Comparison of ENCODE assay signal across 15 cellular contexts in the genomic region with DNA sequence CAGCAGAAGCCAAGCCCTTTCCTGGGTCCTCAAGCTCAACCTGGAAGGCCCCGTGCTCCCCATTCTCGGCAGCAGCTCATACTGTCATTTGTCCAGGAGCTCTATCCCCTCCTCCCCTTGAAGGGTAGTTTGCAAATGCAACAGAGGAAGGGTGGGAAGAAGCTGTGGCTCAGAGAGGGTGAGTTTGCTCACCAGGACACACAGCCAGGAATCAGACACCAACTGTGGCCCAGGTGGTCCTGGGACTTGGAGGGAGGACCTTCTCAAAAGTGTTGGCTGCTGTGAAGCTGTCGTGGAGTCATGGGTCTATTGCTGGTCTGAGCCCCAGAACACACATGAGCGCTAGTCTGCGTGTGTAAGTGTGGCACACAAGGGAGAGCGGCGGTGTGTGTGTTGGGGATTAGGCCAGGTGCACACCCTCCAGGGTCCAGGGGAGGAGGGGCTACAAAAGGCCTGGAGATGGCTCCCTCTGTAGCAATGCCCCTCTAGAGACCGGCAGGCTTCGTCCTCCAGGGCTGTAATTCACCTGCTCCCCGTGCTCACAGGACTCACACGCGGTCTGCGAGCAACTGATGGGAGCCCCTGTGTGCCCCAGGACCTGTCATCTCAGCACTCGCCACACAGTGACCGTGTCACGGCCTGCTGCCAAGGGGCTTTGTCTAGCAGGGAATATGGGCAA. TPM values are rescaled to one million over a fixed set of nuclear protein-coding genes. Genes with fewer than 3 reads are reported as not detected.
A peak's percentile ranks its signal among the peaks of the same experiment; 100 is the strongest.
DNase-seq lines count a peak whose midpoint lies in the region; ATAC-seq, FAIRE-seq and TF ChIP-seq lines count a peak whose summit lies in the region.
"Had no signal": no experiment of that assay in that cellular context is flagged by ENCODE, and none has a peak within 500 bp of the region (broad histone marks: within the 10 kb centered on the region; RNA-seq: fewer than 3 reads in every experiment).

No MANE protein-coding gene starts in this region.

- peak overlapping the region; percentile 1; the same call in 1 of the 2 replicates for H3K4me3 ChIP-seq in BLaER1
- no peak overlapping the region for H3K4me3 ChIP-seq in DND-41 (ENCODE audit: low read depth in 1 of 2, low read length in 2 of 2)
- H3K4me3 ChIP-seq: GM23338, ovary had no signal

- intact Hi-C loops in activated CD8-positive, alpha-beta T cell treated with anti-CD3 and anti-CD28 coated beads for 36 hours (cut with micrococcal nuclease): loop anchor here (5.0 kb wide), 2 partner anchors 65 to 390 kb away; partner anchors contain the start of gene IRGM

- H3K27ac ChIP-seq in BLaER1 (peak overlapping the region; percentile 71), DND-41 (ENCODE audit: low read length) (no peak overlapping the region)
- H3K27ac ChIP-seq: ovary had no signal

- H3K79me2 ChIP-seq in DND-41 (ENCODE audit: insufficient read depth, low read length): no peaks in the 10 kb centered on the region

- H3K27me3 ChIP-seq in BLaER1 (no peaks in the 10 kb centered on the region), DND-41 (ENCODE audit: insufficient read depth, low read length, poor library complexity) (no peaks in the 10 kb centered on the region)
- H3K27me3 ChIP-seq: ovary had no signal

- H3K9ac ChIP-seq in BLaER1 (peak overlapping the region; percentile 51), DND-41 (ENCODE audit: low read depth, low read length) (no peak overlapping the region)

- FAIRE-seq in frontal cortex (lab: Jason Lieb, UNC): no peak

- ATAC-seq in DND-41 (ENCODE audit: insufficient read depth, low read depth) (no peak), memory B cell (ENCODE audit: low read depth) (no peak)
- ATAC-seq in activated CD8-positive, alpha-beta T cell treated with anti-CD3 and anti-CD28 coated beads for 36 hours: no peak

- H2AFZ ChIP-seq in DND-41 (ENCODE audit: low read depth, low read length): peak overlapping the region; percentile 13

- H3K27ac Mint-ChIP-seq in activated CD8-positive, alpha-beta T cell treated with anti-CD3 and anti-CD28 coated beads for 36 hours: peak overlapping the region; percentile 11
- H3K27ac Mint-ChIP-seq in memory B cell: peak overlapping the region; percentile 59
- H3K27ac Mint-ChIP-seq: GM23338 had no signal

- POLR2A ChIA-PET in activated CD8-positive, alpha-beta T cell treated with anti-CD3 and anti-CD28 coated beads for 36 hours (lab: Charles Lee): interaction anchor here (1.6 to 3.6 kb wide), 3 partner anchors 8 to 389 kb away, joined by 3 to 20 read pairs (median 16); partner anchors contain the start of genes IRGM and RPS14

- peaks cover 34% of the 10 kb centered on the region for H3K4me1 Mint-ChIP-seq in activated CD8-positive, alpha-beta T cell treated with anti-CD3 and anti-CD28 coated beads for 36 hours (ENCODE audit: low read depth)
- peaks cover 37% of the 10 kb centered on the region for H3K4me1 Mint-ChIP-seq in memory B cell

- H4K20me1 ChIP-seq in BLaER1 (no peaks in the 10 kb centered on the region), DND-41 (ENCODE audit: insufficient read depth, low read length) (no peaks in the 10 kb centered on the region)

- H3K9me3 Mint-ChIP-seq in activated CD8-positive, alpha-beta T cell treated with anti-CD3 and anti-CD28 coated beads for 36 hours: no peaks in the 10 kb centered on the region
- H3K9me3 Mint-ChIP-seq in memory B cell: no peaks in the 10 kb centered on the region
- H3K9me3 Mint-ChIP-seq: GM23338 had no signal

- CTCF ChIA-PET in activated CD8-positive, alpha-beta T cell treated with anti-CD3 and anti-CD28 coated beads for 36 hours (lab: Charles Lee): interaction anchor here (0.8 to 2.9 kb wide), 21 partner anchors 8 to 657 kb away, joined by 3 to 20 read pairs (median 4); partner anchors contain the start of genes IRGM, RBM22 and RPS14

- DNase-seq in DND-41 (no peak), memory B cell (ENCODE audit: low spot score in 2 of 2) (no peak), COLO668 (lab: John Stamatoyannopoulos, UW; ENCODE audit: unreplicated experiment) (no peak), NCI-H1694 (lab: John Stamatoyannopoulos, UW) (no peak), GOT3 (lab: John Stamatoyannopoulos, UW) (no peak), frontal cortex (ENCODE audit: low spot score in 2 of 2) (no peak)
- no peak for DNase-seq in activated CD8-positive, alpha-beta T cell treated with anti-CD3 and anti-CD28 coated beads for 36 hours
- DNase-seq: activated CD4-positive, alpha-beta T cell treated with anti-CD3 and anti-CD28 coated beads, Interleukin-2, amount 50 U/mL, for 4 hours; glutamatergic neuron; NCI-H1092; NCI-H2171; T-helper 9 cell had no signal

- H3K4me1 ChIP-seq in BLaER1 (peaks cover 69% of the 10 kb centered on the region), DND-41 (ENCODE audit: insufficient read depth, low read length) (peaks cover 17% of the 10 kb centered on the region)

- H3K36me3 Mint-ChIP-seq in activated CD8-positive, alpha-beta T cell treated with anti-CD3 and anti-CD28 coated beads for 36 hours (ENCODE audit: low read depth): no peaks in the 10 kb centered on the region
- no peaks in the 10 kb centered on the region for H3K36me3 Mint-ChIP-seq in memory B cell

- H3K9me3 ChIP-seq in BLaER1 (peaks cover 11% of the 10 kb centered on the region), DND-41 (ENCODE audit: insufficient read depth, low read length, severe bottlenecking) (no peaks in the 10 kb centered on the region)
- H3K9me3 ChIP-seq: ovary had no signal

- H3K36me3 ChIP-seq in BLaER1 (no peaks in the 10 kb centered on the region), DND-41 (ENCODE audit: insufficient read depth, low read length) (no peaks in the 10 kb centered on the region)
- H3K36me3 ChIP-seq: ovary had no signal

- H3K4me2 ChIP-seq in BLaER1: peak overlapping the region; percentile 76
- H3K4me2 ChIP-seq in DND-41 (ENCODE audit: insufficient read depth, low read length): no peak overlapping the region

- peak overlapping the region; percentile 5 for H3K4me3 Mint-ChIP-seq in activated CD8-positive, alpha-beta T cell treated with anti-CD3 and anti-CD28 coated beads for 36 hours
- peak overlapping the region; percentile 48 for H3K4me3 Mint-ChIP-seq in memory B cell
- H3K4me3 Mint-ChIP-seq: GM23338 had no signal

- no peaks in the 10 kb centered on the region for H3K27me3 Mint-ChIP-seq in activated CD8-positive, alpha-beta T cell treated with anti-CD3 and anti-CD28 coated beads for 36 hours
- H3K27me3 Mint-ChIP-seq in memory B cell: no peaks in the 10 kb centered on the region

- TF ChIP-seq CTCF in DND-41 (IDR thresholded peaks at IDR 0.05; ENCODE audit: borderline replicate concordance, extremely low read depth, low read length, poor library complexity, severe bottlenecking): no peak
- TF ChIP-seq CTCF in activated CD8-positive, alpha-beta T cell treated with anti-CD3 and anti-CD28 coated beads for 36 hours (IDR thresholded peaks at IDR 0.05): no peak

RNA-seq across cellular contexts. Expression of gene RPS14, which starts 8.2 kb away (rescaled TPM):
- total RNA-seq in activated CD8-positive, alpha-beta T cell treated with anti-CD3 and anti-CD28 coated beads for 36 hours: 1,000 to 10,000 TPM; 3,542 to 3,651 TPM
- total RNA-seq in frontal cortex: 3,224 TPM

RNA-seq across cellular contexts. Expression of gene CD74, which starts 45.0 kb away (rescaled TPM):
- 100 to 1,000 TPM; 277 to 282 TPM for total RNA-seq in activated CD8-positive, alpha-beta T cell treated with anti-CD3 and anti-CD28 coated beads for 36 hours
- 3.3 TPM for total RNA-seq in frontal cortex

RNA-seq across cellular contexts. Expression of gene NDST1, which starts 50.2 kb away (rescaled TPM):
- 1 to 10 TPM; 2.9 to 3.3 TPM for total RNA-seq in activated CD8-positive, alpha-beta T cell treated with anti-CD3 and anti-CD28 coated beads for 36 hours
- total RNA-seq in frontal cortex: 16.3 TPM

Comparison
In these comparisons a context has a peak if more than half of its experiments do, and no peak if none do; other contexts are left out.
1. RNA of gene CD74, which starts 45.0 kb away (total RNA-seq): 277 to 282 TPM in activated CD8-positive, alpha-beta T cell treated with anti-CD3 and anti-CD28 coated beads for 36 hours; 3.3 TPM in frontal cortex (single experiment); every median in the first group is over 10 times any median in the second.